In genomic region chr12:51890135-51890464, GRCh38 we compare ENCODE assay signal across 19 cellular contexts. TPM values are rescaled to one million over a fixed set of nuclear protein-coding genes. Genes with fewer than 3 reads are reported as not detected.
"Had no signal": no experiment of that assay in that cellular context is flagged by ENCODE, and none has a peak within 500 bp of the region (broad histone marks: within the 10 kb centered on the region; RNA-seq: fewer than 3 reads in every experiment).

No MANE protein-coding gene starts in this region.

- H3K27me3 ChIP-seq: adrenal gland, breast epithelium, right lobe of liver had no signal

- DNase-seq: activated T-cell treated with anti-CD3 and anti-CD28 coated beads, Interleukin-2, amount 50 U/mL, for 24 hours; cortex of kidney; esophagus squamous epithelium; gastrocnemius medialis; nucleus accumbens; small intestine; stimulated activated CD4-positive, alpha-beta T cell treated with anti-CD3 and anti-CD28 coated beads, Interleukin-2, amount 100 ng/mL, for 24 hours; stimulated activated naive B cell treated with anti-CD40 and anti-IgM and Interleukin-4, amounts not matched to agents 10 μg/mL and 1 μg/mL and 100 μg/mL, for 72 hours; T-helper 9 cell; transverse colon had no signal

- H3K36me3 ChIP-seq: adrenal gland, breast epithelium, esophagus squamous epithelium, gastrocnemius medialis, right lobe of liver, transverse colon had no signal

- H3K4me3 ChIP-seq: adrenal gland, breast epithelium, esophagus squamous epithelium, gastrocnemius medialis, right lobe of liver, transverse colon had no signal

- ATAC-seq: activated T-helper 17 cell treated with anti-CD3 and anti-CD28 coated beads, Interleukin-2, amount 50 U/mL, for 72 hours; gastrocnemius medialis; left cardiac atrium; right lobe of liver; stimulated activated naive B cell treated with anti-CD40 and anti-IgM and Interleukin-4, amounts not matched to agents 10 μg/mL and 1 μg/mL and 100 μg/mL, for 72 hours had no signal

- H3K9me3 ChIP-seq: adrenal gland, breast epithelium, esophagus squamous epithelium, gastrocnemius medialis, right lobe of liver, transverse colon had no signal

- H3K27ac ChIP-seq: adrenal gland, breast epithelium, esophagus squamous epithelium, gastrocnemius medialis, right lobe of liver, transverse colon had no signal

RNA-seq across cellular contexts. Expression of gene ANKRD33, which starts 2.2 kb away (rescaled TPM):
- total RNA-seq: activated T-helper 17 cell treated with anti-CD3 and anti-CD28 coated beads, Interleukin-2, amount 50 U/mL, for 72 hours; astrocyte; breast epithelium; gastrocnemius medialis; left cardiac atrium; liver; myocyte; temporal lobe; transverse colon had no signal
- polyA plus RNA-seq: liver, small intestine had no signal

RNA-seq across cellular contexts. Expression of gene ACVRL1, which starts 17.2 kb away (rescaled TPM):
- total RNA-seq: activated T-helper 17 cell treated with anti-CD3 and anti-CD28 coated beads, Interleukin-2, amount 50 U/mL, for 72 hours had no signal

RNA-seq across cellular contexts. Expression of gene FIGNL2, which starts 41.6 kb away (rescaled TPM):
- total RNA-seq: transverse colon had no signal
